17 cellular contexts compared by ENCODE assay signal in genomic region chr5:138935466-138935865, GRCh38.
DNase-seq lines count a peak whose midpoint lies in the region; FAIRE-seq and TF ChIP-seq lines count a peak whose summit lies in the region.
"Had no signal": no experiment of that assay in that cellular context is flagged by ENCODE, and none has a peak within 500 bp of the region (broad histone marks: within the 10 kb centered on the region; RNA-seq: fewer than 3 reads in every experiment).

No MANE protein-coding gene starts in this region.

- H3K4ac ChIP-seq in H9 (ENCODE audit: low read depth, low read length) = no peak overlapping the region

- H3K9me3 ChIP-seq in H9 (ENCODE audit: control insufficient read depth, low read depth, low read length) = no peaks in the 10 kb centered on the region
- no peaks in the 10 kb centered on the region for H3K9me3 ChIP-seq in tibial artery
- H3K9me3 ChIP-seq: BLaER1 treated with 17β-estradiol and CSF1 and Interleukin-3, amounts not matched to agents 10 nM and 100 nM; SJSA1 had no signal

- H4K8ac ChIP-seq in H9 (replicated peaks; ENCODE audit: insufficient read length, low read depth, low read length) = no peak overlapping the region

- H3K36me3 ChIP-seq in tibial artery = peaks cover 39 to 67% (median 52%) of the 10 kb centered on the region in 3 donors

- H3K27me3 ChIP-seq in H9 (ENCODE audit: insufficient read depth, low read length) (no peaks in the 10 kb centered on the region), tibial artery (no peaks in the 10 kb centered on the region)
- H3K27me3 ChIP-seq: BLaER1 treated with 17β-estradiol and CSF1 and Interleukin-3, amounts not matched to agents 10 nM and 100 nM; SJSA1 had no signal

- H2BK5ac ChIP-seq in H9 (ENCODE audit: insufficient read length, low read length) = no peak overlapping the region

- H3K4me1 ChIP-seq in H9 (ENCODE audit: insufficient read depth, low read length) (no peaks in the 10 kb centered on the region; the same call in 1 of the 2 replicates), tibial artery (no peaks in the 10 kb centered on the region)
- H3K4me1 ChIP-seq: SJSA1 had no signal

- H3K9me3 Mint-ChIP-seq in Calu3 (ENCODE audit: low read depth, unreplicated experiment) (no peaks in the 10 kb centered on the region), H9 (no peaks in the 10 kb centered on the region), chondrocyte (ENCODE audit: low read depth) (no peaks in the 10 kb centered on the region), osteocyte (ENCODE audit: unreplicated experiment) (peaks cover 2% of the 10 kb centered on the region)
- H3K9me3 Mint-ChIP-seq: CD8-positive, alpha-beta memory T cell had no signal

- no peak overlapping the region for H3K4me3 Mint-ChIP-seq in Calu3 (ENCODE audit: low read depth, unreplicated experiment)
- no peak overlapping the region for H3K4me3 Mint-ChIP-seq in H9
- H3K4me3 Mint-ChIP-seq in chondrocyte (ENCODE audit: unreplicated experiment) = no peak overlapping the region
- H3K4me3 Mint-ChIP-seq in osteocyte (ENCODE audit: unreplicated experiment) = no peak overlapping the region
- H3K4me3 Mint-ChIP-seq: CD8-positive, alpha-beta memory T cell had no signal

- H3K27ac Mint-ChIP-seq in Calu3 (ENCODE audit: unreplicated experiment) (peak overlapping the region; percentile 37), H9 (peak overlapping the region in 2 of 3 experiments; percentile 21 to 92; a peak in 4 of 7 replicates), chondrocyte (ENCODE audit: unreplicated experiment) (peak overlapping the region; percentile 45), osteocyte (ENCODE audit: unreplicated experiment) (no peak overlapping the region)

- H3K4me1 Mint-ChIP-seq in Calu3 (ENCODE audit: low read depth, unreplicated experiment) (no peaks in the 10 kb centered on the region), H9 (peaks cover 32 to 42% of the 10 kb centered on the region in 2 experiments), chondrocyte (ENCODE audit: low read depth) (peaks cover 4% of the 10 kb centered on the region), osteocyte (ENCODE audit: unreplicated experiment) (peaks cover 2% of the 10 kb centered on the region)

- CTCF ChIA-PET in Calu3 (lab: Charles Lee) = no interaction called here

- H3K18ac ChIP-seq in H9 (ENCODE audit: insufficient read length, low read depth, low read length) = no peak overlapping the region

- H2BK15ac ChIP-seq in H9 (ENCODE audit: low read depth, low read length) = no peak overlapping the region

- no peak overlapping the region for H2BK20ac ChIP-seq in H9 (ENCODE audit: low read depth, low read length, poor library complexity, severe bottlenecking)

- H3K23me2 ChIP-seq in H9 (ENCODE audit: insufficient read length, low read depth, low read length, poor library complexity, severe bottlenecking) = no peaks in the 10 kb centered on the region

- H3T11ph ChIP-seq in H9 (ENCODE audit: low read length) = no peak overlapping the region

- H3K79me1 ChIP-seq in H9 (ENCODE audit: insufficient read depth, low read depth, low read length, poor library complexity, severe bottlenecking) = no peaks in the 10 kb centered on the region

- H3K27me3 Mint-ChIP-seq in Calu3 (ENCODE audit: unreplicated experiment) (no peaks in the 10 kb centered on the region), H9 (ENCODE audit: low read depth) (peaks cover 2% of the 10 kb centered on the region; the same call in 1 of the 2 replicates), chondrocyte (ENCODE audit: low read depth) (no peaks in the 10 kb centered on the region), osteocyte (ENCODE audit: unreplicated experiment) (no peaks in the 10 kb centered on the region)
- H3K27me3 Mint-ChIP-seq: CD8-positive, alpha-beta memory T cell had no signal

- WGBS in H9 (ENCODE audit: extremely low coverage, insufficient read length, low lambda C conversion rate) = no CpG with 5 or more reads among the region's 10 CpGs

- H3K4me3 ChIP-seq in tibial artery = no peak overlapping the region
- H3K4me3 ChIP-seq: BLaER1 treated with 17β-estradiol and CSF1 and Interleukin-3, amounts not matched to agents 10 nM and 100 nM; SJSA1 had no signal

- H3K27ac ChIP-seq in H9 (ENCODE audit: insufficient read length, low read depth, low read length) (no peak overlapping the region), tibial artery (no peak overlapping the region)
- H3K27ac ChIP-seq: BLaER1 treated with 17β-estradiol and CSF1 and Interleukin-3, amounts not matched to agents 10 nM and 100 nM; SJSA1 had no signal

- H3K79me2 ChIP-seq in H9 (ENCODE audit: insufficient read depth, low read length) = no peaks in the 10 kb centered on the region

- H3K9ac ChIP-seq in H9 (ENCODE audit: extremely low read depth, insufficient read length, low read length) = no peak overlapping the region
- H3K9ac ChIP-seq: BLaER1 treated with 17β-estradiol and CSF1 and Interleukin-3, amounts not matched to agents 10 nM and 100 nM had no signal

- H3K56ac ChIP-seq in H9 (ENCODE audit: insufficient read length, low read depth, low read length) = no peak overlapping the region

- FAIRE-seq in RCC 7860 (lab: Jason Lieb, UNC) = no peak

- H3K36me3 Mint-ChIP-seq in Calu3 (ENCODE audit: insufficient read depth, unreplicated experiment) = peaks cover 77% of the 10 kb centered on the region
- H3K36me3 Mint-ChIP-seq in H9 (ENCODE audit: insufficient read depth in 1 of 3, low read depth in 3 of 3) = peaks cover 36 to 58% (median 47%) of the 10 kb centered on the region in 3 experiments; a peak in 6 of 7 replicates
- H3K36me3 Mint-ChIP-seq in chondrocyte (ENCODE audit: low read depth) = peaks cover 48% of the 10 kb centered on the region
- peaks cover 50% of the 10 kb centered on the region for H3K36me3 Mint-ChIP-seq in osteocyte (ENCODE audit: unreplicated experiment)

- no peak overlapping the region for H4K91ac ChIP-seq in H9 (ENCODE audit: insufficient read length, low read depth, low read length)

- no peak overlapping the region for H3K23ac ChIP-seq in H9 (ENCODE audit: insufficient read length, low read depth, low read length)

- DNase-seq in Calu3 (no peak), H9 (no peak), chondrocyte (ENCODE audit: low spot score) (peak; percentile 89), osteocyte (ENCODE audit: extremely low spot score, unreplicated experiment) (peak; percentile 81), tibial artery (no peak), retina (no peak), RCC 7860 (ENCODE audit: low spot score) (no peak)
- no peak for DNase-seq in stimulated activated CD4-positive, alpha-beta T cell treated with anti-CD3 and anti-CD28 coated beads, Interleukin-2, amount 100 ng/mL, for 24 hours
- DNase-seq: CD8-positive, alpha-beta memory T cell; DMS79 treated with DMSO at 0.1 percent for 48 hours; NCI-H1417 treated with DMSO at 0.1 percent for 48 hours; NCI-H187 treated with DMSO at 0.1 percent for 48 hours; NCI-H345; NCI-H524 treated with DMSO at 0.1 percent for 48 hours; PC-3 had no signal

- no peak overlapping the region for H3K4me2 ChIP-seq in H9 (ENCODE audit: insufficient read depth, insufficient read length, low read length)
- H3K4me2 ChIP-seq: BLaER1 treated with 17β-estradiol and CSF1 and Interleukin-3, amounts not matched to agents 10 nM and 100 nM had no signal

- H4K20me1 ChIP-seq in H9 (ENCODE audit: control insufficient read depth, insufficient read depth, insufficient read length) = no peaks in the 10 kb centered on the region

- H2BK120ac ChIP-seq in H9 (ENCODE audit: low read depth, low read length, poor library complexity, severe bottlenecking) = no peak overlapping the region

- TF ChIP-seq CTCF in Calu3 (IDR thresholded peaks at IDR 0.05; ENCODE audit: unreplicated experiment) (no peak), H9 (conservative IDR thresholded peaks at IDR 0.05) (no peak), chondrocyte (IDR thresholded peaks at IDR 0.05) (no peak), osteocyte (IDR thresholded peaks at IDR 0.05) (no peak), tibial artery (IDR thresholded peaks at IDR 0.05) (no peak)

- no peak overlapping the region for H4K5ac ChIP-seq in H9 (ENCODE audit: insufficient read length, low read depth, low read length)

- H3K14ac ChIP-seq in H9 (ENCODE audit: insufficient read depth, low read length) = no peak overlapping the region; the same call in 1 of the 2 replicates

- no peak overlapping the region for H2AFZ ChIP-seq in H9 (ENCODE audit: low read length)

- no peak overlapping the region for H2BK12ac ChIP-seq in H9 (ENCODE audit: insufficient read length, low read depth, low read length)

- intact Hi-C loops in Calu3 (cut with micrococcal nuclease; ENCODE audit: unreplicated experiment) = no loop called here
- intact Hi-C loops in tibial artery (cut with DNase I; ENCODE audit: low total_unique reads) = no loop called here

- H2AK5ac ChIP-seq in H9 (ENCODE audit: insufficient read length, low read length) = no peak overlapping the region

- BruUV-seq in Calu3 (replicated peaks; lab: Mats Ljungman, UMichigan) = no TSS peak

Comparison
In these comparisons a context has a peak if more than half of its experiments do, and no peak if none do; other contexts are left out.
1. DNase-seq: peak in chondrocyte (single experiment) and osteocyte (single experiment); none in Calu3 (single experiment), H9 (single experiment), tibial artery (0 of 2), stimulated activated CD4-positive, alpha-beta T cell treated with anti-CD3 and anti-CD28 coated beads, Interleukin-2, amount 100 ng/mL, for 24 hours (0 of 2), retina (single experiment) and RCC 7860 (single experiment).